In the genomic region with DNA sequence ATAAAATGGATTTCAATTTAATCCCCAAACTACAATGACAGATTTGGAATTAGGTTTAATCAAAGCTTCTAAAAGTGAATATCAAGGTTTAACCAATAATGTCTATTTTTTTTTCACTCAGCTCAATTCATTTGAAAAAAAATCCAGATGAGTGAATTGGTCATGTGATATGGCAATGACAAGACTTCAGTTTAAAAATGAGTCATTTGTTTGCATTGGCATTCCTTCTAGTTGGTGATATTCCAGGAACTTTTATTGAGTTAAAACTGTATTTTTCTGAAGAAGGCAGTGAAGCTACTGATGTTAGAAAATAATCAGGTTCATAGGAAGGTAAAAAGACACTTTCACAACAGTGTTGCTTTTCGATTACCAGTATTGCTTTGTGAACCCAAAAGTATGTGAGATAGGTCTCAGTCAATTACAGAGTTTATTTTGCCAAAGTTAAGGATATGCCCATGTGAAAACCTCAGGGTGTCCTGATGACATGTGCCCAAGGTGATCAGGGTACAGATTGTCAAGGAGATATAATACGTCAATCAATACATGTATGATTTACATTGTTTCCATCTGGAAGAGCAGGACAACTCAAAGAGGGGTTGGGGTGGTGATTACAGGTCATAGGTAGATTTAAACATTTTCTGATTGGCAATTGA, we compare ENCODE assay signal across 14 cellular contexts.
A peak's percentile ranks its signal among the peaks of the same experiment; 100 is the strongest.
DNase-seq lines count a peak whose midpoint lies in the region; ATAC-seq lines count a peak whose summit lies in the region.
"Had no signal": no experiment of that assay in that cellular context is flagged by ENCODE, and none has a peak within 500 bp of the region (broad histone marks: within the 10 kb centered on the region; RNA-seq: fewer than 3 reads in every experiment).

No MANE protein-coding gene starts in this region.

- DNase-seq in Daoy (ENCODE audit: low read depth), result peak; percentile 22
- DNase-seq in RKO (ENCODE audit: low spot score), result peak; percentile 3
- DNase-seq in fibroblast of peridontal ligament (ENCODE audit: extremely low read depth), result peak; percentile 91
- peak; percentile 94 for DNase-seq in renal cortical epithelial cell (ENCODE audit: low read depth)
- DNase-seq in NCI-H1436 treated with DMSO at 0.1 percent for 48 hours (lab: John Stamatoyannopoulos, UW), result no peak
- DNase-seq in UCSD-AML1 (lab: John Stamatoyannopoulos, UW; ENCODE audit: unreplicated experiment), result no peak
- no peak for DNase-seq in stimulated activated CD4-positive, alpha-beta T cell treated with anti-CD3 and anti-CD28 coated beads, Interleukin-1b, Interleukin-23, amount 100 ng/mL, for 48 hours
- DNase-seq: activated CD4-positive, CD25-positive, alpha-beta regulatory T cell treated with anti-CD3 and anti-CD28 coated beads, Interleukin-2, amount 50 U/mL, for 72 hours; dorsolateral prefrontal cortex; KG1; left colon; NCI-H1694 treated with DMSO at 0.1 percent for 48 hours; nephron progenitor cell had no signal

- no peak for ATAC-seq in GM18511 (IDR thresholded peaks at IDR 0.05; ENCODE audit: unreplicated experiment)
- ATAC-seq: left colon had no signal

Comparison
In these comparisons a context has a peak if more than half of its experiments do, and no peak if none do; other contexts are left out.
1. DNase-seq: peak in Daoy (single experiment), RKO (single experiment), fibroblast of peridontal ligament (single experiment) and renal cortical epithelial cell (single experiment); none in NCI-H1436 treated with DMSO at 0.1 percent for 48 hours (single experiment), UCSD-AML1 (single experiment) and stimulated activated CD4-positive, alpha-beta T cell treated with anti-CD3 and anti-CD28 coated beads, Interleukin-1b, Interleukin-23, amount 100 ng/mL, for 48 hours (single experiment).